In the genomic region with DNA sequence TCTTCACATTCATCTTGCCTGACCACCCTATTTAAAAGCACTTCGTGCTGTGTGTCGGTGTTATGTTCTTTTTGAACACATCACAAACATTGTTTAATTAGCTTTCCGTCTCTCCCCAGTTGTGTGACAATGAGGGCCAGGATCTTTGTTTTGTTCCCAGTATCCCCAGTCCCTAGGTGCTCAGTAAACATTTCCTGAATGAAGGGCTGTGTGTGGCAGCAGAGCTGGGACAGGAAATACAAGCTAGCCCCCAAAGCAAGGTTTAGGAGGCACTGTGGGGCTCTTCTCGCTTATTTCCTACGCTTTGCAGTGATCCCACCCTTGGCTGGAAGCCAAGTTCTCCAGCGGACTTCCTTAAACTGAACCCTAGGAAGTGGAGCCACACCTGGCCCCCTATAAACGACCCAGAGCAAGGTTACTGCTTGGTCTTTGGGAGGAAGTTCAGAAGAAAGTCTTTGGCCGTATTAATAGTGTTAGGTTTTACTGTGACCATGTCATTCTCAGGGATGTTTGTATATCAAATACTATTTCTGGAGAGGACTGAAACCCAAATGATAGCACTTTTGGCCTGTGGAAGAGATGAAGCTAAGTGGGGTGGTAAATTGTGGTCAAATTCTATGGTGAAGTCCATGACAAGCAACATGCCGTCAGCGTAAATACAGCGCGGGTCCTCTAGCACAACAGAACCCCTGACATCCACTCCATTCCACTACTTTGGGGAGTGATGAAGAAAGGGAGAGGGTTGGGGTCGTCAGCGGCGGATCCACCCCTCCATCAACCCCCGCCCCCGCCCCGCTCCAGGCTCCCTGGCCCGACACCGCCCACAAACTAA, we compare ENCODE assay signal across 8 cellular contexts. TPM values are rescaled to one million over a fixed set of nuclear protein-coding genes. Genes with fewer than 3 reads are reported as not detected.
A peak's percentile ranks its signal among the peaks of the same experiment; 100 is the strongest.
DNase-seq lines count a peak whose midpoint lies in the region; ATAC-seq and TF ChIP-seq lines count a peak whose summit lies in the region.

No MANE protein-coding gene starts in this region.

- H3K27ac Mint-ChIP-seq in memory B cell = peak overlapping the region; percentile 78

- no peaks in the 10 kb centered on the region for H3K9me3 Mint-ChIP-seq in memory B cell

- WGBS in heart left ventricle, 4 donors = 13 to 17% (median 16%) methylated on average over 18 to 20 of the region's 20 CpGs
- whole genome bisulfite sequencing in upper lobe of left lung, 2 donors = 10 to 12% methylated on average over 14 to 20 of the region's 20 CpGs

- intact Hi-C loops in heart left ventricle (cut with DNase I) = loop anchor here in 5 of 10 donors (2.0 to 5.0 kb wide), 3 partner anchors 109 to 155 kb away; a partner anchor contains a TSS
- intact Hi-C loops in left cardiac atrium (cut with DNase I) = no loop called here

- TF ChIP-seq POLR2A in heart left ventricle (IDR thresholded peaks at IDR 0.05) (no peak), upper lobe of left lung (IDR thresholded peaks at IDR 0.05) (no peak)

- peak in 1 of 4 donors; percentile 7 for ATAC-seq in heart left ventricle
- no peak for ATAC-seq in left cardiac atrium
- peak; percentile 4 for ATAC-seq in memory B cell (ENCODE audit: low read depth)
- ATAC-seq in upper lobe of left lung (ENCODE audit: low FRiP score in 2 of 2) = no peak
- ATAC-seq in HG02885 (IDR thresholded peaks at IDR 0.05; ENCODE audit: poor library complexity, unreplicated experiment) = no peak
- no peak for ATAC-seq in HG03108 (IDR thresholded peaks at IDR 0.05; ENCODE audit: unreplicated experiment)

- TF ChIP-seq EP300 in upper lobe of left lung (IDR thresholded peaks at IDR 0.05) = no peak

- H3K4me3 ChIP-seq in heart left ventricle = peak overlapping the region in 10 of 12 donors; percentile 45 to 88 (median 68)
- H3K4me3 ChIP-seq in adipocyte (ENCODE audit: low read length) = peak overlapping the region; percentile 84
- peak overlapping the region in 3 of 4 donors; percentile 60 to 95 (median 87) for H3K4me3 ChIP-seq in upper lobe of left lung

- peaks cover 22% of the 10 kb centered on the region for H3K4me1 Mint-ChIP-seq in memory B cell

- H3K36me3 ChIP-seq in heart left ventricle = peaks cover 0 to 6% (median 0%) of the 10 kb centered on the region in 9 donors
- H3K36me3 ChIP-seq in adipocyte (ENCODE audit: control insufficient read depth, insufficient read depth, low read length, severe bottlenecking) = no peaks in the 10 kb centered on the region
- H3K36me3 ChIP-seq in upper lobe of left lung = peaks cover 0 to 13% (median 4%) of the 10 kb centered on the region in 4 donors

- H3K27me3 Mint-ChIP-seq in memory B cell = no peaks in the 10 kb centered on the region

- peaks cover 0 to 4% (median 0%) of the 10 kb centered on the region in 12 donors for H3K9me3 ChIP-seq in heart left ventricle
- H3K9me3 ChIP-seq in adipocyte (ENCODE audit: control insufficient read depth, low read length) = no peaks in the 10 kb centered on the region
- H3K9me3 ChIP-seq in upper lobe of left lung = no peaks in the 10 kb centered on the region

- H3K27ac ChIP-seq in heart left ventricle (peak overlapping the region in 10 of 12 donors; percentile 34 to 83 (median 72)), upper lobe of left lung (peak overlapping the region; percentile 58 to 86 (median 67))

- H3K27me3 ChIP-seq in heart left ventricle (no peaks in the 10 kb centered on the region), adipocyte (replicated peaks; ENCODE audit: control insufficient read depth, insufficient read depth, low read length) (no peaks in the 10 kb centered on the region), upper lobe of left lung (no peaks in the 10 kb centered on the region)

- TF ChIP-seq CTCF in heart left ventricle (IDR thresholded peaks at IDR 0.05) = no peak
- TF ChIP-seq CTCF in upper lobe of left lung (IDR thresholded peaks at IDR 0.05) = no peak

- peaks cover 2 to 38% (median 25%) of the 10 kb centered on the region in 12 donors for H3K4me1 ChIP-seq in heart left ventricle
- H3K4me1 ChIP-seq in adipocyte (ENCODE audit: control insufficient read depth, insufficient read depth, low read length) = peaks cover 29% of the 10 kb centered on the region
- H3K4me1 ChIP-seq in upper lobe of left lung = peaks cover 18 to 38% (median 31%) of the 10 kb centered on the region in 4 donors

- DNase-seq in heart left ventricle (no peak), left cardiac atrium (no peak), adipocyte (ENCODE audit: low read depth) (no peak), memory B cell (ENCODE audit: low spot score in 2 of 2) (no peak), upper lobe of left lung (no peak), HPDE6-E6E7 (ENCODE audit: extremely low spot score) (no peak)

- H3K36me3 Mint-ChIP-seq in memory B cell = peaks cover 8% of the 10 kb centered on the region

- peak overlapping the region; percentile 94 for H3K4me3 Mint-ChIP-seq in memory B cell

- H3K9ac ChIP-seq in adipocyte (ENCODE audit: low read length) = peak overlapping the region; percentile 14

RNA-seq across cellular contexts. Expression of a gene that starts 0.6 kb away (rescaled TPM):
- 1 to 10 TPM; 2.1 to 4.6 (median 3.8) TPM for total RNA-seq in heart left ventricle
- 1 to 10 TPM; 1.3 to 3.6 TPM for polyA plus RNA-seq in heart left ventricle
- total RNA-seq in left cardiac atrium = 1 to 10 TPM; 1.8 to 3.7 TPM
- total RNA-seq in upper lobe of left lung = 10 to 100 TPM in 3 of 6 donors, 1 to 10 TPM in 3; 6.1 to 13.3 (median 9.3) TPM

RNA-seq across cellular contexts. Expression of a gene that starts 16.6 kb away (rescaled TPM):
- 100 to 1,000 TPM; 472 to 700 (median 532) TPM for total RNA-seq in heart left ventricle
- polyA plus RNA-seq in heart left ventricle = 1,000 to 10,000 TPM in 1 of 2 donors, 100 to 1,000 TPM in 1; 356 to 1,412 TPM
- total RNA-seq in left cardiac atrium = 100 to 1,000 TPM; 691 to 715 TPM
- total RNA-seq in upper lobe of left lung = 1,000 to 10,000 TPM in 2 of 6 donors, 100 to 1,000 TPM in 4; 474 to 1,092 (median 918) TPM

RNA-seq across cellular contexts. Expression of a gene that starts 45.3 kb away (rescaled TPM):
- total RNA-seq in heart left ventricle (10 to 100 TPM; 25.8 to 54.3 (median 37.1) TPM), left cardiac atrium (10 to 100 TPM; 22.4 to 39.6 TPM), upper lobe of left lung (10 to 100 TPM; 19.0 to 28.2 (median 21.2) TPM)
- 10 to 100 TPM; 26.6 to 34.1 TPM for polyA plus RNA-seq in heart left ventricle
